Comparison of ENCODE assay signal across 21 cellular contexts in the genomic region with DNA sequence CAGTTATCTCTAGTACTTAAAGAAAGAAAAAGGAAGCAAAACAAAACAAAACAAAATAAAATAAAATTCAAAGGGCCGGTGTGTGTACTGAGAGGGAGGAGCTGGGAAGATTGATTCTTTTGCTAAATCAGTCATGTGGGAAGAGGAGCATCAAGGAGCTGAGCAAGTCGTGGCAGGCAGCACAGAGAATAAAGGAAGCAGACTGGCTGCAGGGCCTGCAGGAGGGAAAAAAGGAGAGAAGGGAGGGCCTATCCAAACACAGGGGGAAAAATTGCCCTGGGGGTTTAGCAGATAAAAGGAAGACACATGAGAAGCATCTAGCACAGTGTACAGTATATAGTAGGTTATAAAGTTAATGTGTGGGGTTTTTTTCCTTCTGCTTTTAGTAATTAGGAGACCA. TPM values are rescaled to one million over a fixed set of nuclear protein-coding genes. Genes with fewer than 3 reads are reported as not detected.
DNase-seq lines count a peak whose midpoint lies in the region; ATAC-seq and TF ChIP-seq lines count a peak whose summit lies in the region.
"Had no signal": no experiment of that assay in that cellular context is flagged by ENCODE, and none has a peak within 500 bp of the region (broad histone marks: within the 10 kb centered on the region; RNA-seq: fewer than 3 reads in every experiment).

No MANE protein-coding gene starts in this region.

- H2AK5ac ChIP-seq in H9 (ENCODE audit: insufficient read length, low read length) = no peak overlapping the region
- no peak overlapping the region for H2AK5ac ChIP-seq in mesenchymal stem cell (ENCODE audit: low read length, severe bottlenecking)

- H2BK120ac ChIP-seq in H9 (ENCODE audit: low read depth, low read length, poor library complexity, severe bottlenecking) (no peak overlapping the region), mesenchymal stem cell (ENCODE audit: low read depth, low read length) (no peak overlapping the region)

- no peaks in the 10 kb centered on the region for H3K4me1 ChIP-seq in CD4-positive, CD25-positive, alpha-beta regulatory T cell (ENCODE audit: control insufficient read depth, insufficient read depth, low read length, poor library complexity, severe bottlenecking)
- no peaks in the 10 kb centered on the region for H3K4me1 ChIP-seq in H9 (ENCODE audit: insufficient read depth, low read length)
- H3K4me1 ChIP-seq in foreskin keratinocyte = peaks cover 8% of the 10 kb centered on the region
- no peaks in the 10 kb centered on the region for H3K4me1 ChIP-seq in mesenchymal stem cell (ENCODE audit: control insufficient read depth, insufficient read depth, low read depth, low read length)

- H3K4me3 ChIP-seq in CD4-positive, CD25-positive, alpha-beta regulatory T cell (ENCODE audit: low read depth, low read length) = no peak overlapping the region
- H3K4me3 ChIP-seq in mesenchymal stem cell (ENCODE audit: insufficient read depth in 1 of 2, low read depth in 1 of 2, low read length in 2 of 2) = no peak overlapping the region
- H3K4me3 ChIP-seq: dorsolateral prefrontal cortex had no signal

- H4K8ac ChIP-seq in H9 (replicated peaks; ENCODE audit: insufficient read length, low read depth, low read length) (no peak overlapping the region), mesenchymal stem cell (ENCODE audit: low read length) (no peak overlapping the region)

- no peaks in the 10 kb centered on the region for H3K27me3 Mint-ChIP-seq in CD4-positive, CD25-positive, alpha-beta regulatory T cell
- no peaks in the 10 kb centered on the region for H3K27me3 Mint-ChIP-seq in H9 (ENCODE audit: low read depth)
- H3K27me3 Mint-ChIP-seq: activated T-cell treated with anti-CD3 and anti-CD28 coated beads, Interleukin-2, amount 50 U/mL, for 24 hours; natural killer cell treated with Interleukin-12 subunit alpha and Interleukin-12 subunit beta and Interleukin-15 and Interleukin-18, amount 100 ng/mL, for 72 hours had no signal

- H4K5ac ChIP-seq in H9 (ENCODE audit: insufficient read length, low read depth, low read length) = no peak overlapping the region

- no peak overlapping the region for H3K4me3 Mint-ChIP-seq in CD4-positive, CD25-positive, alpha-beta regulatory T cell
- no peak overlapping the region for H3K4me3 Mint-ChIP-seq in H9
- H3K4me3 Mint-ChIP-seq: activated T-cell treated with anti-CD3 and anti-CD28 coated beads, Interleukin-2, amount 50 U/mL, for 24 hours; natural killer cell treated with Interleukin-12 subunit alpha and Interleukin-12 subunit beta and Interleukin-15 and Interleukin-18, amount 100 ng/mL, for 72 hours; stimulated activated effector memory CD8-positive, alpha-beta T cell treated with anti-CD3 and anti-CD28 coated beads, Interleukin-12 subunit alpha, Interleukin-12 subunit beta, amount 100 ng/mL, for 72 hours had no signal

- no peak overlapping the region for H4K91ac ChIP-seq in H9 (ENCODE audit: insufficient read length, low read depth, low read length)
- no peak overlapping the region for H4K91ac ChIP-seq in mesenchymal stem cell (ENCODE audit: low read length)

- no peaks in the 10 kb centered on the region for H4K20me1 ChIP-seq in H9 (ENCODE audit: control insufficient read depth, insufficient read depth, insufficient read length)

- no peak overlapping the region for H2BK5ac ChIP-seq in H9 (ENCODE audit: insufficient read length, low read length)
- no peak overlapping the region for H2BK5ac ChIP-seq in mesenchymal stem cell (ENCODE audit: low read depth, low read length, poor library complexity, severe bottlenecking)

- H3K27me3 ChIP-seq in CD4-positive, CD25-positive, alpha-beta regulatory T cell (ENCODE audit: control insufficient read depth, insufficient read depth, low read length) = no peaks in the 10 kb centered on the region
- H3K27me3 ChIP-seq in H9 (ENCODE audit: insufficient read depth, low read length) = no peaks in the 10 kb centered on the region
- H3K27me3 ChIP-seq in foreskin keratinocyte = no peaks in the 10 kb centered on the region
- H3K27me3 ChIP-seq in mesenchymal stem cell (ENCODE audit: control insufficient read depth in 1 of 2, insufficient read depth in 1 of 2, low read length in 2 of 2) = no peaks in the 10 kb centered on the region
- H3K27me3 ChIP-seq: dorsolateral prefrontal cortex had no signal

- WGBS in H9 (ENCODE audit: extremely low coverage, insufficient read length, low lambda C conversion rate) = no CpG with 5 or more reads among the region's 2 CpGs
- WGBS in mesenchymal stem cell = 55% methylated on average over 2 of the region's 2 CpGs

- peaks cover 39% of the 10 kb centered on the region for H3K36me3 Mint-ChIP-seq in CD4-positive, CD25-positive, alpha-beta regulatory T cell
- H3K36me3 Mint-ChIP-seq in H9 (ENCODE audit: insufficient read depth in 1 of 3, low read depth in 3 of 3) = peaks cover 11 to 49% (median 44%) of the 10 kb centered on the region in 3 experiments; a peak in 6 of 7 replicates

- H2BK12ac ChIP-seq in H9 (ENCODE audit: insufficient read length, low read depth, low read length) = no peak overlapping the region
- H2BK12ac ChIP-seq in mesenchymal stem cell (ENCODE audit: low read length in 2 of 2) = no peak overlapping the region

- H3K79me1 ChIP-seq in H9 (ENCODE audit: insufficient read depth, low read depth, low read length, poor library complexity, severe bottlenecking) (no peaks in the 10 kb centered on the region), mesenchymal stem cell (replicated peaks; ENCODE audit: low read length, poor library complexity, severe bottlenecking) (no peaks in the 10 kb centered on the region)

- H3K18ac ChIP-seq in H9 (ENCODE audit: insufficient read length, low read depth, low read length) (no peak overlapping the region), mesenchymal stem cell (ENCODE audit: low read depth in 1 of 2, low read length in 2 of 2) (no peak overlapping the region)

- peaks cover 1% of the 10 kb centered on the region; the same call in 1 of the 2 replicates for H3K79me2 ChIP-seq in H9 (ENCODE audit: insufficient read depth, low read length)

- no peak for DNase-seq in CD4-positive, CD25-positive, alpha-beta regulatory T cell
- no peak for DNase-seq in H9
- peak; percentile 11 for DNase-seq in NCI-H526 treated with DMSO at 0.1 percent for 48 hours (lab: John Stamatoyannopoulos, UW)
- peak; percentile 34 to 69 for DNase-seq in foreskin keratinocyte
- DNase-seq in NCI-H774 (lab: John Stamatoyannopoulos, UW) = no peak
- DNase-seq in retina = no peak
- no peak for DNase-seq in mesenchymal stem cell
- DNase-seq: activated CD4-positive, alpha-beta T cell treated with anti-CD3 and anti-CD28 coated beads for 1 hour; activated naive CD4-positive, alpha-beta T cell treated with Interleukin-2 at 50 U/mL for 16 hours; activated T-cell treated with anti-CD3 and anti-CD28 coated beads, Interleukin-2, amount 50 U/mL, for 24 hours; amniotic stem cell; caudate nucleus; DMS79; dorsolateral prefrontal cortex; KBM-7; left colon; NCI-H2107; posterior cingulate gyrus had no signal

- peaks cover 18% of the 10 kb centered on the region for H3K36me3 ChIP-seq in CD4-positive, CD25-positive, alpha-beta regulatory T cell (ENCODE audit: control insufficient read depth, insufficient read depth, low read length)
- H3K36me3 ChIP-seq in mesenchymal stem cell (ENCODE audit: control insufficient read depth in 1 of 2, insufficient read depth in 2 of 2, low read depth in 1 of 2, low read length in 2 of 2) = peaks cover 30 to 85% of the 10 kb centered on the region in 2 experiments

- H3K9me3 Mint-ChIP-seq in CD4-positive, CD25-positive, alpha-beta regulatory T cell = no peaks in the 10 kb centered on the region
- no peaks in the 10 kb centered on the region for H3K9me3 Mint-ChIP-seq in H9
- H3K9me3 Mint-ChIP-seq: activated T-cell treated with anti-CD3 and anti-CD28 coated beads, Interleukin-2, amount 50 U/mL, for 24 hours; natural killer cell treated with Interleukin-12 subunit alpha and Interleukin-12 subunit beta and Interleukin-15 and Interleukin-18, amount 100 ng/mL, for 72 hours; stimulated activated effector memory CD8-positive, alpha-beta T cell treated with anti-CD3 and anti-CD28 coated beads, Interleukin-12 subunit alpha, Interleukin-12 subunit beta, amount 100 ng/mL, for 72 hours had no signal

- H3K27ac ChIP-seq in CD4-positive, CD25-positive, alpha-beta regulatory T cell (ENCODE audit: insufficient read depth, low read length, poor library complexity, severe bottlenecking) = no peak overlapping the region
- H3K27ac ChIP-seq in H9 (ENCODE audit: insufficient read length, low read depth, low read length) (no peak overlapping the region), foreskin keratinocyte (no peak overlapping the region), mesenchymal stem cell (ENCODE audit: low read length, poor library complexity, severe bottlenecking) (no peak overlapping the region)

- ATAC-seq in CD4-positive, CD25-positive, alpha-beta regulatory T cell (ENCODE audit: low read depth in 2 of 2) = no peak
- ATAC-seq in foreskin keratinocyte (peak; percentile 91), HG03280 (IDR thresholded peaks at IDR 0.05; ENCODE audit: unreplicated experiment) (no peak)
- ATAC-seq: left colon; natural killer cell treated with Interleukin-12 subunit alpha and Interleukin-12 subunit beta and Interleukin-15 and Interleukin-18, amount 100 ng/mL, for 72 hours; stimulated activated effector memory CD8-positive, alpha-beta T cell treated with anti-CD3 and anti-CD28 coated beads, Interleukin-12 subunit alpha, Interleukin-12 subunit beta, amount 100 ng/mL, for 72 hours had no signal

- no peak for TF ChIP-seq CTCF in H9 (conservative IDR thresholded peaks at IDR 0.05)
- no peak for TF ChIP-seq CTCF in foreskin keratinocyte (conservative IDR thresholded peaks at IDR 0.05)

- H3K4ac ChIP-seq in H9 (ENCODE audit: low read depth, low read length) (no peak overlapping the region), mesenchymal stem cell (ENCODE audit: low read depth in 1 of 2, low read length in 2 of 2) (no peak overlapping the region)

- no peak overlapping the region for H3K56ac ChIP-seq in H9 (ENCODE audit: insufficient read length, low read depth, low read length)

- H3K4me2 ChIP-seq in H9 (ENCODE audit: insufficient read depth, insufficient read length, low read length) (no peak overlapping the region), mesenchymal stem cell (ENCODE audit: low read length, poor library complexity, severe bottlenecking) (no peak overlapping the region)

- H2BK20ac ChIP-seq in H9 (ENCODE audit: low read depth, low read length, poor library complexity, severe bottlenecking) = no peak overlapping the region

- H3K4me1 Mint-ChIP-seq in CD4-positive, CD25-positive, alpha-beta regulatory T cell = no peaks in the 10 kb centered on the region
- H3K4me1 Mint-ChIP-seq in H9 = no peaks in the 10 kb centered on the region
- H3K4me1 Mint-ChIP-seq: stimulated activated effector memory CD8-positive, alpha-beta T cell treated with anti-CD3 and anti-CD28 coated beads, Interleukin-12 subunit alpha, Interleukin-12 subunit beta, amount 100 ng/mL, for 72 hours had no signal

- H3K23ac ChIP-seq in H9 (ENCODE audit: insufficient read length, low read depth, low read length) = no peak overlapping the region
- H3K23ac ChIP-seq in mesenchymal stem cell (ENCODE audit: low read length in 2 of 2) = no peak overlapping the region

- peak overlapping the region in 2 of 3 donors; percentile 34 to 70 for H3K27ac Mint-ChIP-seq in CD4-positive, CD25-positive, alpha-beta regulatory T cell
- peak overlapping the region in 2 of 3 experiments; percentile 16 to 30; a peak in 2 of 7 replicates for H3K27ac Mint-ChIP-seq in H9
- H3K27ac Mint-ChIP-seq: activated T-cell treated with anti-CD3 and anti-CD28 coated beads, Interleukin-2, amount 50 U/mL, for 24 hours; natural killer cell treated with Interleukin-12 subunit alpha and Interleukin-12 subunit beta and Interleukin-15 and Interleukin-18, amount 100 ng/mL, for 72 hours had no signal

- no peak overlapping the region for H2AFZ ChIP-seq in H9 (ENCODE audit: low read length)
- H2AFZ ChIP-seq in mesenchymal stem cell (ENCODE audit: low read depth, low read length) = no peak overlapping the region

- no peaks in the 10 kb centered on the region for H3K23me2 ChIP-seq in H9 (ENCODE audit: insufficient read length, low read depth, low read length, poor library complexity, severe bottlenecking)

- H3K9ac ChIP-seq in H9 (ENCODE audit: extremely low read depth, insufficient read length, low read length) (no peak overlapping the region), mesenchymal stem cell (ENCODE audit: low read length) (no peak overlapping the region)

- no peak overlapping the region for H3K14ac ChIP-seq in H9 (ENCODE audit: insufficient read depth, low read length)
- no peak overlapping the region for H3K14ac ChIP-seq in mesenchymal stem cell (ENCODE audit: low read length in 2 of 2)

- no peaks in the 10 kb centered on the region for H3K9me3 ChIP-seq in CD4-positive, CD25-positive, alpha-beta regulatory T cell (ENCODE audit: control insufficient read depth in 2 of 2, low read length in 2 of 2)
- H3K9me3 ChIP-seq in H9 (ENCODE audit: control insufficient read depth, low read depth, low read length) (no peaks in the 10 kb centered on the region), mesenchymal stem cell (ENCODE audit: control insufficient read depth, low read length) (no peaks in the 10 kb centered on the region)

- H2BK15ac ChIP-seq in H9 (ENCODE audit: low read depth, low read length) = no peak overlapping the region
- H2BK15ac ChIP-seq in mesenchymal stem cell (ENCODE audit: low read depth, poor library complexity, severe bottlenecking) = no peak overlapping the region

- no peak overlapping the region for H3T11ph ChIP-seq in H9 (ENCODE audit: low read length)

RNA-seq across cellular contexts. Expression of a gene that starts 27.6 kb away (rescaled TPM):
- 12.7 TPM for total RNA-seq in CD4-positive, CD25-positive, alpha-beta regulatory T cell
- polyA plus RNA-seq in CD4-positive, CD25-positive, alpha-beta regulatory T cell = 1 to 10 TPM; 2.4 to 4.1 (median 3.6) TPM
- total RNA-seq in H9 (2021) = 12.8 and 14.4 TPM in 2 replicates
- total RNA-seq in foreskin keratinocyte = 9.3 and 9.9 TPM in 2 replicates
- 1.8 and 2.1 TPM in 2 replicates for polyA plus RNA-seq in foreskin keratinocyte
- polyA plus RNA-seq in mesenchymal stem cell (2013, experiment 1 of 2) = 7.5 TPM
- 7.2 TPM for polyA plus RNA-seq in mesenchymal stem cell (2013, experiment 2 of 2)

RNA-seq across cellular contexts. Expression of a gene that starts 47.6 kb away (rescaled TPM):
- total RNA-seq in CD4-positive, CD25-positive, alpha-beta regulatory T cell = 24.3 TPM
- polyA plus RNA-seq in CD4-positive, CD25-positive, alpha-beta regulatory T cell = 10 to 100 TPM in 1 of 4 donors, 1 to 10 TPM in 3; 6.7 to 10.9 (median 8.0) TPM
- total RNA-seq in H9 (2021) (71.6 and 74.2 TPM in 2 replicates), foreskin keratinocyte (16.4 and 19.3 TPM in 2 replicates)
- polyA plus RNA-seq in foreskin keratinocyte = 2.2 and 2.8 TPM in 2 replicates
- 9.2 TPM for polyA plus RNA-seq in mesenchymal stem cell (2013, experiment 1 of 2)
- 9.3 TPM for polyA plus RNA-seq in mesenchymal stem cell (2013, experiment 2 of 2)

Comparison
In these comparisons a context has a peak if more than half of its experiments do, and no peak if none do; other contexts are left out.
1. DNase-seq: peak in NCI-H526 treated with DMSO at 0.1 percent for 48 hours (single experiment) and foreskin keratinocyte (2 of 2); none in CD4-positive, CD25-positive, alpha-beta regulatory T cell (0 of 3), H9 (single experiment), NCI-H774 (single experiment), retina (single experiment) and mesenchymal stem cell (single experiment).